12 cellular contexts compared by ENCODE assay signal in the genomic region with DNA sequence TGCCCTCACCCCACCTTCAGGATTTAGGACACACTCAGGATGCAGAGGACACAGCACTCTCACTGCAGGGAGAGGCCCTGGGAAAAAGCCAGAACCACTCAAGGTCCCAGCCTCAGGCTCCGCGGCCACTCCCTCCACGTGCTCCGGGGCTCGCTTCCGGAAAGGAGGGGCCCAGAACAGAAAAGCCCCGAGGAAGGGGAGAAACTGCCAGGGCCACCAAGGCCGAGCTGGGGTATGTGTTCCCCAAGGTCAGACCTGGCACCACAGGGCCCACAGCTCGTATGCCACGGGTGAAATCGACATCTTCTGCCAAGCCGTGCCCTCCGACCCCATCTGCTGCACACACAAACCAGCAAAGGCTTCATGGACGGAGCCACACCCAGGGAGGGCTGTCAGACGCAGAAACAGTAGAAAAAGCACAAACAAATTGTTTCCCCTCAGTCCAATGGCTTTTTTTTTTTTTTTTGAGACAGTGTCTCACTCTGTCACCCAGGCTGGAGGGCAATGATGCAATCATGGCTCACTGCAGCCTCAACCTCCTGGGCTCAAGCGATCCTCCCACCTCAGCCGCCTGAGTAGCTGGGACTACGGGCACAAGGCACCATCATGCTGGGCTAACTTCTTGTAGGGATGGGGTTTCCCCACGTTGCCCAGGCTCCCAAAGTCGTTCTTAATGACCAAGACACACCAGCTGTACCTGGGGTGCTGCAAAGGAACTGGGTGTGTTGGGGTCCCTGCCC. TPM values are rescaled to one million over a fixed set of nuclear protein-coding genes. Genes with fewer than 3 reads are reported as not detected.
A peak's percentile ranks its signal among the peaks of the same experiment; 100 is the strongest.
DNase-seq lines count a peak whose midpoint lies in the region; ATAC-seq and TF ChIP-seq lines count a peak whose summit lies in the region.
"Had no signal": no experiment of that assay in that cellular context is flagged by ENCODE, and none has a peak within 500 bp of the region (broad histone marks: within the 10 kb centered on the region; RNA-seq: fewer than 3 reads in every experiment).

No MANE protein-coding gene starts in this region.

- H3K27ac Mint-ChIP-seq in nephron progenitor cell (peak overlapping the region; percentile 44), endothelial cell (ENCODE audit: unreplicated experiment) (no peak overlapping the region)
- H3K27ac Mint-ChIP-seq in naive thymus-derived CD4-positive, alpha-beta T cell, result no peak overlapping the region
- H3K27ac Mint-ChIP-seq: B cell had no signal

- H3K4me1 Mint-ChIP-seq in nephron progenitor cell, result peaks cover 35% of the 10 kb centered on the region
- H3K4me1 Mint-ChIP-seq in endothelial cell (ENCODE audit: unreplicated experiment), result peaks cover 9% of the 10 kb centered on the region
- peaks cover 0 to 6% (median 5%) of the 10 kb centered on the region in 7 donors for H3K4me1 Mint-ChIP-seq in naive thymus-derived CD4-positive, alpha-beta T cell
- H3K4me1 Mint-ChIP-seq: B cell had no signal

- H3K36me3 ChIP-seq in naive thymus-derived CD4-positive, alpha-beta T cell (ENCODE audit: control insufficient read depth in 2 of 3, insufficient read depth in 3 of 3, low read length in 3 of 3), result no peaks in the 10 kb centered on the region
- H3K36me3 ChIP-seq: thoracic aorta had no signal

- H3K27me3 Mint-ChIP-seq in nephron progenitor cell (ENCODE audit: low read depth, poor library complexity), result peaks cover 2% of the 10 kb centered on the region
- peaks cover 11% of the 10 kb centered on the region for H3K27me3 Mint-ChIP-seq in endothelial cell (ENCODE audit: unreplicated experiment)
- H3K27me3 Mint-ChIP-seq in naive thymus-derived CD4-positive, alpha-beta T cell, result peaks cover 0 to 2% (median 0%) of the 10 kb centered on the region in 5 donors

- H3K4me1 ChIP-seq in naive thymus-derived CD4-positive, alpha-beta T cell (ENCODE audit: control insufficient read depth in 2 of 2, insufficient read depth in 2 of 2, low read length in 2 of 2), result no peaks in the 10 kb centered on the region

- no peaks in the 10 kb centered on the region for H3K9me3 Mint-ChIP-seq in nephron progenitor cell
- H3K9me3 Mint-ChIP-seq in endothelial cell (ENCODE audit: unreplicated experiment), result no peaks in the 10 kb centered on the region
- no peaks in the 10 kb centered on the region for H3K9me3 Mint-ChIP-seq in naive thymus-derived CD4-positive, alpha-beta T cell

- TF ChIP-seq CTCF in GM12865 (IDR thresholded peaks at IDR 0.05; ENCODE audit: insufficient read depth, low read depth, low read length, missing control alignments), result no peak
- no peak for TF ChIP-seq CTCF in foreskin fibroblast (IDR thresholded peaks at IDR 0.05; ENCODE audit: low read depth, low read length)
- no peak for TF ChIP-seq CTCF in nephron progenitor cell (IDR thresholded peaks at IDR 0.05)
- TF ChIP-seq CTCF in endothelial cell (IDR thresholded peaks at IDR 0.05; ENCODE audit: unreplicated experiment), result no peak

- POLR2A ChIA-PET in naive thymus-derived CD4-positive, alpha-beta T cell (lab: Charles Lee), result no interaction called here

- H3K27me3 ChIP-seq in naive thymus-derived CD4-positive, alpha-beta T cell (ENCODE audit: control insufficient read depth in 2 of 2, insufficient read depth in 2 of 2, low read length in 2 of 2), result no peaks in the 10 kb centered on the region

- CTCF ChIA-PET in naive thymus-derived CD4-positive, alpha-beta T cell (lab: Charles Lee), result no interaction called here

- no peaks in the 10 kb centered on the region for H3K9me3 ChIP-seq in naive thymus-derived CD4-positive, alpha-beta T cell (ENCODE audit: control insufficient read depth in 2 of 3, low read length in 3 of 3)
- H3K9me3 ChIP-seq: thoracic aorta had no signal

- H3K4me3 ChIP-seq in GM12865 (ENCODE audit: low read depth, low read length) (no peak overlapping the region), foreskin fibroblast (ENCODE audit: low read depth in 1 of 2, low read length in 2 of 2) (no peak overlapping the region)
- no peak overlapping the region for H3K4me3 ChIP-seq in naive thymus-derived CD4-positive, alpha-beta T cell (ENCODE audit: low read length)
- H3K4me3 ChIP-seq: thoracic aorta had no signal

- H3K36me3 Mint-ChIP-seq in nephron progenitor cell (ENCODE audit: low read depth), result peaks cover 35% of the 10 kb centered on the region
- peaks cover 20% of the 10 kb centered on the region for H3K36me3 Mint-ChIP-seq in endothelial cell (ENCODE audit: low read depth, unreplicated experiment)
- H3K36me3 Mint-ChIP-seq in naive thymus-derived CD4-positive, alpha-beta T cell, result peaks cover 0 to 1% (median 0%) of the 10 kb centered on the region in 5 donors

- H3K4me3 Mint-ChIP-seq in nephron progenitor cell, result no peak overlapping the region
- H3K4me3 Mint-ChIP-seq in endothelial cell (ENCODE audit: unreplicated experiment), result no peak overlapping the region
- H3K4me3 Mint-ChIP-seq in naive thymus-derived CD4-positive, alpha-beta T cell, result peak overlapping the region in 1 of 10 donors; percentile 68
- H3K4me3 Mint-ChIP-seq: B cell had no signal

- peak; percentile 31 for DNase-seq in GM12865 (ENCODE audit: low read depth)
- DNase-seq in MV-4-11 (lab: John Stamatoyannopoulos, UW), result peak; percentile 68
- DNase-seq in foreskin fibroblast, result peak; percentile 12 to 41
- no peak for DNase-seq in nephron progenitor cell
- DNase-seq in endothelial cell (ENCODE audit: low spot score), result no peak
- DNase-seq in naive thymus-derived CD4-positive, alpha-beta T cell, result no peak
- DNase-seq in NCI-H1092 (lab: John Stamatoyannopoulos, UW), result no peak
- DNase-seq: activated CD4-positive, CD25-positive, alpha-beta regulatory T cell; stimulated activated CD4-positive, alpha-beta T cell treated with anti-CD3 and anti-CD28 coated beads, Interleukin-1b, Interleukin-23, amount 100 ng/mL, for 48 hours had no signal

- no peak overlapping the region for H3K27ac ChIP-seq in naive thymus-derived CD4-positive, alpha-beta T cell (ENCODE audit: low read depth, low read length)
- H3K27ac ChIP-seq: thoracic aorta had no signal

- ATAC-seq in HG03095 (IDR thresholded peaks at IDR 0.05; ENCODE audit: unreplicated experiment), result no peak
- no peak for ATAC-seq in naive thymus-derived CD4-positive, alpha-beta T cell

- intact Hi-C loops in naive thymus-derived CD4-positive, alpha-beta T cell (cut with micrococcal nuclease), result no loop called here

RNA-seq across cellular contexts. Expression of a gene that starts 33.4 kb away (rescaled TPM):
- total RNA-seq in endothelial cell (ENCODE audit: unreplicated experiment), result 69.6 TPM
- 100 to 1,000 TPM in 3 of 5 experiments, 10 to 100 TPM in 2; 88.7 to 136 (median 111) TPM for total RNA-seq in naive thymus-derived CD4-positive, alpha-beta T cell
- 1 to 10 TPM; 3.0 to 4.6 TPM for polyA plus RNA-seq in naive thymus-derived CD4-positive, alpha-beta T cell

RNA-seq across cellular contexts. Expression of a gene that starts 36.5 kb away (rescaled TPM):
- total RNA-seq in endothelial cell (ENCODE audit: unreplicated experiment), result 8.1 TPM
- total RNA-seq in naive thymus-derived CD4-positive, alpha-beta T cell, result 100 to 1,000 TPM in 3 of 5 experiments, 10 to 100 TPM in 2; 96.8 to 118 (median 103) TPM
- polyA plus RNA-seq in naive thymus-derived CD4-positive, alpha-beta T cell, result 100 to 1,000 TPM; 205 to 366 TPM

RNA-seq across cellular contexts. Expression of a gene that starts 58.1 kb away (rescaled TPM):
- 42.1 TPM for total RNA-seq in endothelial cell (ENCODE audit: unreplicated experiment)
- 1 to 10 TPM in 1 of 5 experiments, under 1 TPM in 3, not detected in 1; 0.05 to 1.7 (median 0.21) TPM for total RNA-seq in naive thymus-derived CD4-positive, alpha-beta T cell
- under 1 TPM; 0.03 to 0.04 TPM for polyA plus RNA-seq in naive thymus-derived CD4-positive, alpha-beta T cell

Comparison
In these comparisons a context has a peak if more than half of its experiments do, and no peak if none do; other contexts are left out.
1. DNase-seq: peak in GM12865 (single experiment), MV-4-11 (single experiment) and foreskin fibroblast (2 of 2); none in nephron progenitor cell (single experiment), endothelial cell (single experiment), naive thymus-derived CD4-positive, alpha-beta T cell (0 of 9) and NCI-H1092 (single experiment).
2. RNA of a gene that starts 36.5 kb away (total RNA-seq): 96.8 to 118 TPM in naive thymus-derived CD4-positive, alpha-beta T cell; 8.1 TPM in endothelial cell (single experiment); every median in the first group is over 10 times any median in the second.
3. RNA of a gene that starts 58.1 kb away (total RNA-seq): 42.1 TPM in endothelial cell (single experiment); 0.05 to 1.7 TPM in naive thymus-derived CD4-positive, alpha-beta T cell; every median in the first group is over 10 times any median in the second.